Comparison of ENCODE assay signal across 1 cellular context in genomic region chr3:138114988-138115971, GRCh38.
TF ChIP-seq lines count a peak whose summit lies in the region.

DZIP1L (minus strand) TSS chr3:138115608; CDS start chr3:138103971, 11,637 bp downstream.

TF ChIP-seq in A549, 52 proteins besides CTCF, POLR2A, EP300 and RAD21 (continued from another document):
- no peak for TF ChIP-seq ATOH8 (CRISPR knock-in tag; IDR thresholded peaks at IDR 0.05; ENCODE audit: low read depth)
